ENCODE assay signal across 12 cellular contexts in genomic region chr5:181088289-181088688, GRCh38. TPM values are rescaled to one million over a fixed set of nuclear protein-coding genes. Genes with fewer than 3 reads are reported as not detected.
DNase-seq lines count a peak whose midpoint lies in the region; ATAC-seq, FAIRE-seq and TF ChIP-seq lines count a peak whose summit lies in the region.
"Had no signal": no experiment of that assay in that cellular context is flagged by ENCODE, and none has a peak within 500 bp of the region (broad histone marks: within the 10 kb centered on the region; RNA-seq: fewer than 3 reads in every experiment).

No MANE protein-coding gene starts in this region.

- DNase-seq in MCF 10A (ENCODE audit: unreplicated experiment) (no peak), breast epithelium (ENCODE audit: low spot score in 2 of 2) (no peak), M059J (ENCODE audit: low read depth) (peak; percentile 11), endothelial cell of umbilical vein (ENCODE audit: low read depth, low spot score) (no peak), upper lobe of right lung (no peak), AML-193 (lab: John Stamatoyannopoulos, UW) (no peak), dorsolateral prefrontal cortex (no peak)
- DNase-seq in stimulated activated CD4-positive, alpha-beta T cell treated with anti-CD3 and anti-CD28 coated beads, Interleukin-1b, Interleukin-23, amount 100 ng/mL, for 48 hours: no peak
- DNase-seq: activated effector memory CD4-positive, alpha-beta T cell treated with Interleukin-2 at 50 U/mL for 16 hours had no signal

- CTCF ChIA-PET in MCF 10A (lab: Yijun Ruan, JAX): interaction anchor here (0.6 to 0.7 kb wide), 3 partner anchors 20 to 86 kb away, joined by 3 to 5 read pairs (median 3); no protein-coding TSS in a partner anchor
- CTCF ChIA-PET in endothelial cell of umbilical vein (lab: Charles Lee): interaction anchor here (0.6 to 1.3 kb wide), 4 partner anchors 20 to 304 kb away, joined by 3 to 4 read pairs (median 3); no protein-coding TSS in a partner anchor

- H3K27me3 Mint-ChIP-seq in MCF 10A (ENCODE audit: insufficient read depth, unreplicated experiment): peaks cover 16% of the 10 kb centered on the region

- no peaks in the 10 kb centered on the region for H3K79me2 ChIP-seq in endothelial cell of umbilical vein (ENCODE audit: control insufficient read depth, insufficient read depth, low read length)

- no peak for FAIRE-seq in endothelial cell of umbilical vein (lab: Jason Lieb, UNC)

- TF ChIP-seq POLR2A in breast epithelium (IDR thresholded peaks at IDR 0.05): no peak
- no peak for TF ChIP-seq POLR2A in endothelial cell of umbilical vein (IDR thresholded peaks at IDR 0.05; ENCODE audit: low read depth, low read length)

- H3K9me1 ChIP-seq in endothelial cell of umbilical vein (replicated peaks; ENCODE audit: control insufficient read depth, extremely low read depth, insufficient read depth, low read length): no peaks in the 10 kb centered on the region

- H3K27me3 ChIP-seq in breast epithelium (peaks cover 0 to 8% of the 10 kb centered on the region in 2 donors), endothelial cell of umbilical vein (ENCODE audit: control insufficient read depth in 2 of 2, insufficient read depth in 2 of 2, low read length in 2 of 2) (peaks cover 2% of the 10 kb centered on the region in 2 experiments), upper lobe of right lung (no peaks in the 10 kb centered on the region), dorsolateral prefrontal cortex (peaks cover 0 to 35% (median under 1%) of the 10 kb centered on the region in 45 donors)

- ATAC-seq in upper lobe of right lung: peak; percentile 32

- POLR2A ChIA-PET in MCF 10A (lab: Yijun Ruan, JAX): interaction anchor here (0.6 to 1.4 kb wide), 2 partner anchors 19 to 62 kb away, joined by 3 read pairs; no protein-coding TSS in a partner anchor
- POLR2A ChIA-PET in endothelial cell of umbilical vein (lab: Charles Lee): no interaction called here

- no peak overlapping the region for H3K4me3 Mint-ChIP-seq in MCF 10A (ENCODE audit: unreplicated experiment)

- H3K27ac ChIP-seq in breast epithelium: no peak overlapping the region
- H3K27ac ChIP-seq in endothelial cell of umbilical vein (ENCODE audit: insufficient read depth, low read depth, low read length): no peak overlapping the region
- H3K27ac ChIP-seq in upper lobe of right lung: no peak overlapping the region
- no peak overlapping the region for H3K27ac ChIP-seq in dorsolateral prefrontal cortex

- no peaks in the 10 kb centered on the region for H3K4me1 Mint-ChIP-seq in MCF 10A (ENCODE audit: insufficient read depth, unreplicated experiment)

- H3K36me3 ChIP-seq in breast epithelium: no peaks in the 10 kb centered on the region
- no peaks in the 10 kb centered on the region for H3K36me3 ChIP-seq in endothelial cell of umbilical vein (ENCODE audit: control insufficient read depth in 2 of 2, extremely low read depth in 1 of 2, insufficient read depth in 2 of 2, low read length in 2 of 2)
- H3K36me3 ChIP-seq in upper lobe of right lung: no peaks in the 10 kb centered on the region

- no peak overlapping the region for H2AFZ ChIP-seq in endothelial cell of umbilical vein (ENCODE audit: low read depth, low read length)

- no peaks in the 10 kb centered on the region for H4K20me1 ChIP-seq in endothelial cell of umbilical vein (replicated peaks; ENCODE audit: control insufficient read depth, extremely low read depth, insufficient read depth, low read length)

- BruUV-seq in MCF 10A (replicated peaks; lab: Mats Ljungman, UMichigan): no TSS peak
- BruUV-seq in endothelial cell of umbilical vein (replicated peaks; lab: Mats Ljungman, UMichigan): no TSS peak

- H3K4me3 ChIP-seq in breast epithelium (no peak overlapping the region), endothelial cell of umbilical vein (replicated peaks in 1 of 3; ENCODE audit: insufficient read depth in 1 of 3, low read depth in 1 of 3, low read length in 3 of 3) (no peak overlapping the region), upper lobe of right lung (no peak overlapping the region), dorsolateral prefrontal cortex (no peak overlapping the region)

- H3K36me3 Mint-ChIP-seq in MCF 10A (ENCODE audit: insufficient read depth, unreplicated experiment): no peaks in the 10 kb centered on the region

- H3K4me2 ChIP-seq in endothelial cell of umbilical vein (ENCODE audit: insufficient read depth, low read length): no peak overlapping the region

- H3K27ac Mint-ChIP-seq in MCF 10A (ENCODE audit: low read depth, unreplicated experiment): no peak overlapping the region

- TF ChIP-seq CTCF in MCF 10A (IDR thresholded peaks at IDR 0.05; ENCODE audit: unreplicated experiment) (peak; percentile 43), breast epithelium (IDR thresholded peaks at IDR 0.05) (no peak), endothelial cell of umbilical vein (IDR thresholded peaks at IDR 0.05; ENCODE audit: extremely low read depth in 1 of 2, insufficient read depth in 1 of 2, low read depth in 1 of 2, low read length in 2 of 2) (peak; percentile 29 to 36), upper lobe of right lung (IDR thresholded peaks at IDR 0.05) (peak; percentile 24), dorsolateral prefrontal cortex (IDR thresholded peaks at IDR 0.05 in 54 of 56, conservative IDR thresholded peaks at IDR 0.05 in 2 of 56; ENCODE audit: low read depth in 1 of 56, partially characterized antibody in 56 of 56) (no peak)

- dilution Hi-C loops in endothelial cell of umbilical vein (cut with MboI; ENCODE audit: extremely low pct_ligation_motif_present, low sequenced_read_pairs): no loop called here

- H3K9me3 ChIP-seq in breast epithelium: no peaks in the 10 kb centered on the region
- H3K9me3 ChIP-seq in endothelial cell of umbilical vein (replicated peaks; ENCODE audit: control insufficient read depth, insufficient read depth, low read length): no peaks in the 10 kb centered on the region
- no peaks in the 10 kb centered on the region for H3K9me3 ChIP-seq in upper lobe of right lung

- H3K9me3 Mint-ChIP-seq in MCF 10A (ENCODE audit: unreplicated experiment): no peaks in the 10 kb centered on the region

- H3K4me1 ChIP-seq in breast epithelium (no peaks in the 10 kb centered on the region), endothelial cell of umbilical vein (ENCODE audit: control insufficient read depth, extremely low read depth, insufficient read depth, low read length) (no peaks in the 10 kb centered on the region), upper lobe of right lung (no peaks in the 10 kb centered on the region)

- H3K9ac ChIP-seq in endothelial cell of umbilical vein (replicated peaks; ENCODE audit: extremely low read depth, insufficient read depth, low read length): no peak overlapping the region

- intact Hi-C loops in MCF 10A (cut with micrococcal nuclease): no loop called here
- intact Hi-C loops in breast epithelium (cut with DNase I; ENCODE audit: low total_unique reads): no loop called here
- intact Hi-C loops in endothelial cell of umbilical vein (cut with micrococcal nuclease): loop anchor here (10.0 kb wide), 1 partner anchor 303 kb away; no protein-coding TSS in a partner anchor
- intact Hi-C loops in upper lobe of right lung (cut with DNase I): no loop called here
- intact Hi-C loops in dorsolateral prefrontal cortex (cut with DNase I): no loop called here

TF ChIP-seq in endothelial cell of umbilical vein, 7 proteins besides CTCF, POLR2A, EP300 and RAD21 (continues in another document):
- no peak for TF ChIP-seq EZH2 (IDR thresholded peaks at IDR 0.05; ENCODE audit: borderline replicate concordance, low read depth, low read length, severe bottlenecking)

RNA-seq across cellular contexts. Expression of gene OR2V1, which starts 42.7 kb away (rescaled TPM):
- total RNA-seq in MCF 10A (2022) (not detected in 2 replicates), breast epithelium (not detected), endothelial cell of umbilical vein (not detected in 2 replicates), upper lobe of right lung (not detected), dorsolateral prefrontal cortex (not detected)
- total RNA-seq in M059J (2014; rRNA removed; shearing (Covaris generic)): not detected in 2 replicates
- polyA plus RNA-seq in endothelial cell of umbilical vein: not detected in 2 replicates
- polyA plus RNA-seq in endothelial cell of umbilical vein (2011; cell fraction: cytosol; rRNA removed): not detected in 2 replicates
- polyA plus RNA-seq in endothelial cell of umbilical vein (2011; cell fraction: nucleus; rRNA removed): not detected in 2 replicates
- not detected in 2 replicates for polyA plus RNA-seq in endothelial cell of umbilical vein (2012)
- polyA minus RNA-seq in endothelial cell of umbilical vein: not detected in 2 replicates
- not detected for polyA minus RNA-seq in endothelial cell of umbilical vein (2011; cell fraction: cytosol; rRNA and poly(A)+ RNA removed)
- not detected in 2 replicates for polyA minus RNA-seq in endothelial cell of umbilical vein (2011; cell fraction: nucleus; rRNA and poly(A)+ RNA removed)
- total RNA-seq: HT1080, omental fat pad, SK-MEL-5 had no signal

RNA-seq across cellular contexts. Expression of gene BTNL9, which starts 48.2 kb away (rescaled TPM):
- total RNA-seq in MCF 10A (2022) (not detected in 2 replicates), breast epithelium (100 to 1,000 TPM in 1 of 3 donors, 10 to 100 TPM in 2; 27.2 to 169 (median 94.6) TPM), endothelial cell of umbilical vein (0.13 TPM in 1 of 2 replicates, not detected in the other), upper lobe of right lung (99.8 TPM), dorsolateral prefrontal cortex (10 to 100 TPM in 112 of 120 experiments, 1 to 10 TPM in 8; 5.6 to 47.1 (median 19.9) TPM)
- total RNA-seq in M059J (2014; rRNA removed; shearing (Covaris generic)): not detected in 2 replicates
- polyA plus RNA-seq in endothelial cell of umbilical vein: 0.33 TPM in 1 of 2 replicates, not detected in the other
- not detected in 2 replicates for polyA plus RNA-seq in endothelial cell of umbilical vein (2011; cell fraction: cytosol; rRNA removed)
- 0.63 and 0.87 TPM in 2 replicates for polyA plus RNA-seq in endothelial cell of umbilical vein (2011; cell fraction: nucleus; rRNA removed)
- polyA plus RNA-seq in endothelial cell of umbilical vein (2012): 0.16 TPM in 1 of 2 replicates, not detected in the other
- polyA minus RNA-seq in endothelial cell of umbilical vein: 0.21 and 0.58 TPM in 2 replicates
- polyA minus RNA-seq in endothelial cell of umbilical vein (2011; cell fraction: cytosol; rRNA and poly(A)+ RNA removed): not detected
- 0.63 TPM in 1 of 2 replicates, not detected in the other for polyA minus RNA-seq in endothelial cell of umbilical vein (2011; cell fraction: nucleus; rRNA and poly(A)+ RNA removed)

RNA-seq across cellular contexts. Expression of gene OR2V2, which starts 59.1 kb away (rescaled TPM):
- not detected in 2 replicates for total RNA-seq in MCF 10A (2022)
- not detected for total RNA-seq in breast epithelium
- not detected in 2 replicates for total RNA-seq in M059J (2014; rRNA removed; shearing (Covaris generic))
- not detected in 2 replicates for total RNA-seq in endothelial cell of umbilical vein
- polyA plus RNA-seq in endothelial cell of umbilical vein: not detected in 2 replicates
- not detected in 2 replicates for polyA plus RNA-seq in endothelial cell of umbilical vein (2011; cell fraction: cytosol; rRNA removed)
- polyA plus RNA-seq in endothelial cell of umbilical vein (2011; cell fraction: nucleus; rRNA removed): not detected in 2 replicates
- not detected in 2 replicates for polyA plus RNA-seq in endothelial cell of umbilical vein (2012)
- not detected in 2 replicates for polyA minus RNA-seq in endothelial cell of umbilical vein
- not detected for polyA minus RNA-seq in endothelial cell of umbilical vein (2011; cell fraction: cytosol; rRNA and poly(A)+ RNA removed)
- polyA minus RNA-seq in endothelial cell of umbilical vein (2011; cell fraction: nucleus; rRNA and poly(A)+ RNA removed): not detected in 2 replicates
- not detected for total RNA-seq in upper lobe of right lung
- total RNA-seq in dorsolateral prefrontal cortex: under 1 TPM in 1 of 120 experiments, not detected in 119; 0.09 TPM
- total RNA-seq: HT1080, omental fat pad, SK-MEL-5 had no signal

Comparison
In these comparisons a context has a peak if more than half of its experiments do, and no peak if none do; other contexts are left out.
1. CTCF ChIP-seq: peak in MCF 10A (single experiment), endothelial cell of umbilical vein (2 of 2) and upper lobe of right lung (single experiment); none in breast epithelium (0 of 3) and dorsolateral prefrontal cortex (0 of 56).